Comparison of ENCODE assay signal across 26 cellular contexts in the genomic region with DNA sequence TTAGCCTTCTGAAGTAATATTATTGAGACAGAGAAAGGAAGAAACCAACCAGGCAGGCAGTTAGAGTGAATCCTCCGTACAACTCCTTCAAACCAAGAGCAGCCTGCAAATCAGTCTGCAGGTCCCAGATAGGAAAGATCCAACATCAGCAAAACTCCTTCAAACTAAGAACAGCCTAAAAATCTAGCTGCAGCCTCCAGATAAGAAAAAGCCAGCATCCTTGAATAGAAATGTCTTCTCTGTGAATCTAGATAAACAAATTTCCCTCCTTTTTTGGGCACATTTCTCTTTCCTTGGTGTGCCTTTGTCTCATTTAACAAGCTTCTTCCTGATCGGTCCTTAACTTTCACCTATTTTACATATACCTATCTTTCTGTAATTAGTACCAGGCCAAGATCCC.
"Had no signal": no experiment of that assay in that cellular context is flagged by ENCODE, and none has a peak within 500 bp of the region (broad histone marks: within the 10 kb centered on the region; RNA-seq: fewer than 3 reads in every experiment).

No MANE protein-coding gene starts in this region.

- H3K4me1 Mint-ChIP-seq: naive thymus-derived CD8-positive, alpha-beta T cell; nephron progenitor cell; stimulated activated memory B cell treated with anti-CD40 and anti-IgM and Interleukin-4, amounts not matched to agents 10 μg/mL and 1 μg/mL and 100 μg/mL, for 72 hours had no signal

- H3K4me1 ChIP-seq: lower lobe of right lung, psoas muscle, sigmoid colon, testis, tibial nerve, upper lobe of right lung, uterus had no signal

- H3K27me3 Mint-ChIP-seq: naive thymus-derived CD8-positive, alpha-beta T cell; stimulated activated memory B cell treated with anti-CD40 and anti-IgM and Interleukin-4, amounts not matched to agents 10 μg/mL and 1 μg/mL and 100 μg/mL, for 72 hours had no signal

- H3K36me3 ChIP-seq: lower lobe of right lung, ovary, sigmoid colon, tibial nerve, upper lobe of right lung, uterus had no signal

- H3K27ac ChIP-seq: coronary artery, lower lobe of right lung, ovary, psoas muscle, sigmoid colon, testis, tibial nerve, upper lobe of right lung, uterus had no signal

- H3K27me3 ChIP-seq: ovary, sigmoid colon, testis, tibial nerve, upper lobe of right lung, uterus had no signal

- H3K27ac Mint-ChIP-seq: naive thymus-derived CD8-positive, alpha-beta T cell; nephron progenitor cell; stimulated activated memory B cell treated with anti-CD40 and anti-IgM and Interleukin-4, amounts not matched to agents 10 μg/mL and 1 μg/mL and 100 μg/mL, for 72 hours had no signal

- ATAC-seq: left ventricle myocardium superior; lower lobe of right lung; naive thymus-derived CD8-positive, alpha-beta T cell; psoas muscle; right cardiac atrium; stimulated activated memory B cell treated with anti-CD40 and anti-IgM and Interleukin-4, amounts not matched to agents 10 μg/mL and 1 μg/mL and 100 μg/mL, for 72 hours; stimulated activated naive CD8-positive, alpha-beta T cell treated with anti-CD3 and anti-CD28 coated beads, Interleukin-15, Interleukin-2, amounts not matched to agents 100 U/mL and 50 U/mL, for 24 hours; upper lobe of right lung had no signal

- H3K4me3 ChIP-seq: coronary artery, lower lobe of right lung, ovary, psoas muscle, sigmoid colon, testis, tibial nerve, upper lobe of right lung, uterus had no signal

- H3K36me3 Mint-ChIP-seq: naive thymus-derived CD8-positive, alpha-beta T cell; stimulated activated memory B cell treated with anti-CD40 and anti-IgM and Interleukin-4, amounts not matched to agents 10 μg/mL and 1 μg/mL and 100 μg/mL, for 72 hours had no signal

- H3K4me3 Mint-ChIP-seq: naive thymus-derived CD8-positive, alpha-beta T cell; nephron progenitor cell; stimulated activated memory B cell treated with anti-CD40 and anti-IgM and Interleukin-4, amounts not matched to agents 10 μg/mL and 1 μg/mL and 100 μg/mL, for 72 hours had no signal

- H3K9me3 ChIP-seq: lower lobe of right lung, ovary, psoas muscle, sigmoid colon, testis, upper lobe of right lung, uterus had no signal

- FAIRE-seq: endothelial cell of umbilical vein, frontal cortex, keratinocyte had no signal

- DNase-seq: dermis blood vessel endothelial cell; effector memory CD4-positive, alpha-beta T cell; head of caudate nucleus; left ventricle myocardium superior; lower lobe of right lung; naive thymus-derived CD8-positive, alpha-beta T cell; nephron progenitor cell; occipital lobe; ovary; posterior cingulate gyrus; psoas muscle; right cardiac atrium; sigmoid colon; stimulated activated CD4-positive, alpha-beta T cell treated with anti-CD3 and anti-CD28 coated beads, Interleukin-2, amount 100 ng/mL, for 24 hours; stimulated activated CD4-positive, alpha-beta T cell treated with anti-CD3 and anti-CD28 coated beads, Interleukin-4, amount 100 ng/mL, for 4 hours; stimulated activated naive CD8-positive, alpha-beta T cell treated with anti-CD3 and anti-CD28 coated beads, Interleukin-15, Interleukin-2, amounts not matched to agents 100 U/mL and 50 U/mL, for 24 hours; substantia nigra; testis; upper lobe of right lung; uterus had no signal
